Comparison of ENCODE assay signal across 22 cellular contexts in the genomic region with DNA sequence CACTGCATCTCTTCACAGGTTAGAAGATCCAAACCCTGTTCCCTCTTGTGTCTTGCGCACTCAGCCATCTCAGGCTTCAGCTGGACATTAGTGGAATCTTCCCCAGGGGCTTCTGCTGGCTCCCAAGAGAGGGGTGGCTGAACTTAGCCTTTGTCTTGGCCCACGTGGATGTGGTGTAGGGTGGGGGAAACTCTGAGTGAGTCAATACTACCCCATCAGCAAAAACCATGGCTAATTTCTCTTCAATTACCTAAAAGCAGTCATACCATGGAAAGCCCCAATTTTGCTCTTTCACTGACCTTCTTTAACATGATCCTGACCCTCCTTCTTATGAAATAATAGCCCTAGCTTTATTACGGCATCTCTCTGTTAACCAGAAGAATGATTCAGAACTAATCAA.
DNase-seq lines count a peak whose midpoint lies in the region; ATAC-seq and TF ChIP-seq lines count a peak whose summit lies in the region.
"Had no signal": no experiment of that assay in that cellular context is flagged by ENCODE, and none has a peak within 500 bp of the region (broad histone marks: within the 10 kb centered on the region; RNA-seq: fewer than 3 reads in every experiment).

No MANE protein-coding gene starts in this region.

- H3K14ac ChIP-seq in H9 (ENCODE audit: insufficient read depth, low read length) = no peak overlapping the region

- no peak overlapping the region for H3K4me3 Mint-ChIP-seq in H9
- H3K4me3 Mint-ChIP-seq: CD8-positive, alpha-beta T cell; naive thymus-derived CD8-positive, alpha-beta T cell; stimulated activated naive CD8-positive, alpha-beta T cell treated with anti-CD3 and anti-CD28 coated beads, Interleukin-15, Interleukin-2, amounts not matched to agents 100 ng/mL and 50 ng/mL, for 24 hours had no signal

- H3K23ac ChIP-seq in H9 (ENCODE audit: insufficient read length, low read depth, low read length) = no peak overlapping the region

- H3K4me1 Mint-ChIP-seq in H9 = peaks cover 18 to 27% of the 10 kb centered on the region in 2 experiments
- H3K4me1 Mint-ChIP-seq: naive thymus-derived CD8-positive, alpha-beta T cell had no signal

- TF ChIP-seq CTCF in GM13976 (IDR thresholded peaks at IDR 0.05; ENCODE audit: borderline replicate concordance, control extremely low read depth, extremely low read depth, insufficient read depth, missing control alignments) (no peak), H9 (conservative IDR thresholded peaks at IDR 0.05) (no peak)

- H2AK5ac ChIP-seq in H9 (ENCODE audit: insufficient read length, low read length) = no peak overlapping the region

- no peaks in the 10 kb centered on the region for H3K23me2 ChIP-seq in H9 (ENCODE audit: insufficient read length, low read depth, low read length, poor library complexity, severe bottlenecking)

- no peak overlapping the region for H2BK20ac ChIP-seq in H9 (ENCODE audit: low read depth, low read length, poor library complexity, severe bottlenecking)

- no peak overlapping the region for H3K27ac Mint-ChIP-seq in H9
- H3K27ac Mint-ChIP-seq: CD8-positive, alpha-beta T cell; naive thymus-derived CD8-positive, alpha-beta T cell; stimulated activated naive CD8-positive, alpha-beta T cell treated with anti-CD3 and anti-CD28 coated beads, Interleukin-15, Interleukin-2, amounts not matched to agents 100 ng/mL and 50 ng/mL, for 24 hours had no signal

- no peak overlapping the region for H2BK120ac ChIP-seq in H9 (ENCODE audit: low read depth, low read length, poor library complexity, severe bottlenecking)

- H3K27me3 Mint-ChIP-seq in H9 (ENCODE audit: low read depth) = peaks cover 2% of the 10 kb centered on the region; the same call in 1 of the 2 replicates

- H3K4me1 ChIP-seq in H9 (ENCODE audit: insufficient read depth, low read length) = no peaks in the 10 kb centered on the region; the same call in 1 of the 2 replicates
- H3K4me1 ChIP-seq: lower lobe of right lung, SJSA1 had no signal

- H3K79me2 ChIP-seq in H9 (ENCODE audit: insufficient read depth, low read length) = no peaks in the 10 kb centered on the region

- WGBS in H9 (ENCODE audit: extremely low coverage, insufficient read length, low lambda C conversion rate) = no CpG with 5 or more reads among the region's 3 CpGs

- no peak overlapping the region for H4K8ac ChIP-seq in H9 (replicated peaks; ENCODE audit: insufficient read length, low read depth, low read length)

- no peak overlapping the region for H3K9ac ChIP-seq in H9 (ENCODE audit: extremely low read depth, insufficient read length, low read length)

- H3K27ac ChIP-seq in H9 (ENCODE audit: insufficient read length, low read depth, low read length) = no peak overlapping the region
- H3K27ac ChIP-seq: coronary artery, lower lobe of right lung, SJSA1 had no signal

- no peaks in the 10 kb centered on the region for H3K27me3 ChIP-seq in H9 (ENCODE audit: insufficient read depth, low read length)
- H3K27me3 ChIP-seq: SJSA1 had no signal

- H3K9me3 ChIP-seq in H9 (ENCODE audit: control insufficient read depth, low read depth, low read length) = no peaks in the 10 kb centered on the region
- H3K9me3 ChIP-seq: lower lobe of right lung, SJSA1 had no signal

- H2AFZ ChIP-seq in H9 (ENCODE audit: low read length) = no peak overlapping the region

- peaks cover 0 to 2% (median 0%) of the 10 kb centered on the region in 3 experiments; a peak in 2 of 7 replicates for H3K36me3 Mint-ChIP-seq in H9 (ENCODE audit: insufficient read depth in 1 of 3, low read depth in 3 of 3)
- H3K36me3 Mint-ChIP-seq: CD8-positive, alpha-beta T cell; naive thymus-derived CD8-positive, alpha-beta T cell had no signal

- no peak overlapping the region for H2BK5ac ChIP-seq in H9 (ENCODE audit: insufficient read length, low read length)

- no peak overlapping the region for H3K56ac ChIP-seq in H9 (ENCODE audit: insufficient read length, low read depth, low read length)

- no peak overlapping the region for H2BK15ac ChIP-seq in H9 (ENCODE audit: low read depth, low read length)

- no peak overlapping the region for H2BK12ac ChIP-seq in H9 (ENCODE audit: insufficient read length, low read depth, low read length)

- ATAC-seq in GM19397 (IDR thresholded peaks at IDR 0.05; ENCODE audit: unreplicated experiment) (peak; percentile 66), HG02763 (IDR thresholded peaks at IDR 0.05; ENCODE audit: unreplicated experiment) (peak; percentile 56), HG03439 (IDR thresholded peaks at IDR 0.05; ENCODE audit: unreplicated experiment) (peak; percentile 53), HG03159 (IDR thresholded peaks at IDR 0.05; ENCODE audit: unreplicated experiment) (no peak)
- ATAC-seq: CD8-positive, alpha-beta T cell; lower lobe of right lung; naive thymus-derived CD8-positive, alpha-beta T cell had no signal

- H3K4me2 ChIP-seq in H9 (ENCODE audit: insufficient read depth, insufficient read length, low read length) = no peak overlapping the region

- no peak overlapping the region for H3T11ph ChIP-seq in H9 (ENCODE audit: low read length)

- no peaks in the 10 kb centered on the region for H3K9me3 Mint-ChIP-seq in H9
- H3K9me3 Mint-ChIP-seq: CD8-positive, alpha-beta T cell; naive thymus-derived CD8-positive, alpha-beta T cell; stimulated activated naive CD8-positive, alpha-beta T cell treated with anti-CD3 and anti-CD28 coated beads, Interleukin-15, Interleukin-2, amounts not matched to agents 100 ng/mL and 50 ng/mL, for 24 hours had no signal

- no peak overlapping the region for H4K91ac ChIP-seq in H9 (ENCODE audit: insufficient read length, low read depth, low read length)

- peak; percentile 22 for DNase-seq in GM13976 (ENCODE audit: low spot score)
- no peak for DNase-seq in NCI-H2196 treated with DMSO at 0.1 percent for 48 hours (lab: John Stamatoyannopoulos, UW; ENCODE audit: unreplicated experiment)
- DNase-seq in H9 = no peak
- DNase-seq in middle frontal gyrus (ENCODE audit: extremely low spot score, low spot score) = no peak
- DNase-seq: activated CD4-positive, alpha-beta T cell treated with anti-CD3 and anti-CD28 coated beads for 4 hours; activated CD8-positive, alpha-beta memory T cell treated with anti-CD3 and anti-CD28 coated beads, Interleukin-2, amount 50 U/mL, for 48 hours; activated naive CD4-positive, alpha-beta T cell; CD8-positive, alpha-beta T cell; EL; lower lobe of right lung; naive thymus-derived CD8-positive, alpha-beta T cell; NCI-H1436 treated with DMSO at 0.1 percent for 48 hours; NCI-H446; posterior cingulate gyrus; T1000 had no signal

- H4K5ac ChIP-seq in H9 (ENCODE audit: insufficient read length, low read depth, low read length) = no peak overlapping the region

- H3K79me1 ChIP-seq in H9 (ENCODE audit: insufficient read depth, low read depth, low read length, poor library complexity, severe bottlenecking) = no peaks in the 10 kb centered on the region

- H4K20me1 ChIP-seq in H9 (ENCODE audit: control insufficient read depth, insufficient read depth, insufficient read length) = no peaks in the 10 kb centered on the region

- H3K4ac ChIP-seq in H9 (ENCODE audit: low read depth, low read length) = no peak overlapping the region

- in situ Hi-C loops in GM13976 (cut with MboI; ENCODE audit: low sequenced_read_pairs, unreplicated experiment) = no loop called here

- no peak overlapping the region for H3K18ac ChIP-seq in H9 (ENCODE audit: insufficient read length, low read depth, low read length)
